ENCODE assay signal across 20 cellular contexts in genomic region chr2:149375801-149376349, GRCh38. TPM values are rescaled to one million over a fixed set of nuclear protein-coding genes. Genes with fewer than 3 reads are reported as not detected.
A peak's percentile ranks its signal among the peaks of the same experiment; 100 is the strongest.
DNase-seq lines count a peak whose midpoint lies in the region; ATAC-seq and TF ChIP-seq lines count a peak whose summit lies in the region.
"Had no signal": no experiment of that assay in that cellular context is flagged by ENCODE, and none has a peak within 500 bp of the region (broad histone marks: within the 10 kb centered on the region; RNA-seq: fewer than 3 reads in every experiment).

No MANE protein-coding gene starts in this region.

- no peak for TF ChIP-seq CTCF in brain (conservative IDR thresholded peaks at IDR 0.05)

- H3K27ac Mint-ChIP-seq in brain = peak overlapping the region in 4 of 5 experiments; percentile 33 to 87 (median 46)

- peak overlapping the region in 3 of 5 experiments; percentile 17 to 72 (median 22) for H3K4me3 Mint-ChIP-seq in brain

- peak; percentile 72 for DNase-seq in A172 (ENCODE audit: low spot score)
- DNase-seq in GM04504 (ENCODE audit: low read depth) = peak; percentile 29
- DNase-seq in left kidney (ENCODE audit: low read depth, low spot score) = peak; percentile 4
- no peak for DNase-seq in Kasumi-1 (lab: John Stamatoyannopoulos, UW)
- no peak for DNase-seq in stimulated activated CD4-positive, alpha-beta T cell treated with anti-CD3 and anti-CD28 coated beads, Interleukin-4, amount 100 ng/mL, for 1 hour
- DNase-seq: ACHN; activated CD4-positive, alpha-beta T cell treated with anti-CD3 and anti-CD28 coated beads for 1 hour; activated naive CD4-positive, alpha-beta T cell treated with Interleukin-2 at 50 U/mL for 16 hours; KG1; mesenchymal stem cell; NCI-H1105; NCI-H2227 treated with DMSO at 0.1 percent for 48 hours; ovary; uterus had no signal

- H3K4me1 Mint-ChIP-seq in brain = peaks cover 16% of the 10 kb centered on the region

- no peaks in the 10 kb centered on the region for H3K27me3 Mint-ChIP-seq in brain

- no peak for ATAC-seq in GM21619 (IDR thresholded peaks at IDR 0.05; ENCODE audit: unreplicated experiment)
- no peak for ATAC-seq in HG03045 (IDR thresholded peaks at IDR 0.05; ENCODE audit: unreplicated experiment)
- ATAC-seq: gastroesophageal sphincter, Right ventricle myocardium inferior had no signal

- no peaks in the 10 kb centered on the region for H3K36me3 Mint-ChIP-seq in brain

- no peaks in the 10 kb centered on the region for H3K9me3 Mint-ChIP-seq in brain

RNA-seq across cellular contexts. Expression of gene LYPD6, which starts 45.5 kb away (rescaled TPM):
- total RNA-seq in A172 (2014; rRNA removed; shearing (Covaris generic)) = 22.7 and 40.4 TPM in 2 replicates
- polyA plus RNA-seq in brain (ENCODE audit: insufficient read depth, low read depth, low replicate concordance) = 2.7 TPM
- total RNA-seq: T-helper 2 cell treated with Interferon-gamma antibody and Interleukin-4, amounts not matched to agents 100 ng/mL and 5 ng/mL, for 36 hours had no signal

Comparison
In these comparisons a context has a peak if more than half of its experiments do, and no peak if none do; other contexts are left out.
1. DNase-seq: peak in A172 (single experiment), GM04504 (single experiment) and left kidney (single experiment); none in Kasumi-1 (0 of 2) and stimulated activated CD4-positive, alpha-beta T cell treated with anti-CD3 and anti-CD28 coated beads, Interleukin-4, amount 100 ng/mL, for 1 hour (single experiment).